14 cellular contexts compared by ENCODE assay signal in the genomic region with DNA sequence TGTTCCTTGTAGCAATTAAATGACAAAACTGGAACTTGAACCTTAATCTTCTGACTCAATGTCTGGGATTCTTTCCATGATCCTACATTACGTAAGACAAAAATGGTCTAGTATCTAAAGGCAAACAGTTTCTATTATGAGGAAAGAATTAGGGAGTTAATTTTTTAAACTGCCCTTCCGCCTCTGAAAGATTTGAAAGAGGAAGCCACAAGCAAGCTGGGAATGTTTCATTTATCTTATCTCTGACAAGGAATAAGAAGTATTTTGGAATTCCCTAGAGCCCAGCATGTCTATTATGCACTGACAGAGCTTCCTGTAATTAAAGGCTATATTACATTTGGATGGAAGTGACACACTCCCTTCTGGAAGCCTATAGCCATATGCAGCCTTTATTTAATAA.
DNase-seq lines count a peak whose midpoint lies in the region; ATAC-seq and TF ChIP-seq lines count a peak whose summit lies in the region.
"Had no signal": no experiment of that assay in that cellular context is flagged by ENCODE, and none has a peak within 500 bp of the region (broad histone marks: within the 10 kb centered on the region; RNA-seq: fewer than 3 reads in every experiment).

No MANE protein-coding gene starts in this region.

- H3K27ac Mint-ChIP-seq in stimulated activated memory B cell treated with anti-CD40 and anti-IgM and Interleukin-4, amounts not matched to agents 10 μg/mL and 1 μg/mL and 100 μg/mL, for 72 hours = no peak overlapping the region
- no peak overlapping the region for H3K27ac Mint-ChIP-seq in CD4-positive, alpha-beta T cell
- H3K27ac Mint-ChIP-seq in activated CD8-positive, alpha-beta T cell treated with anti-CD3 and anti-CD28 coated beads, Interleukin-2, amount 10 ng/mL, durations not matched to agents 7 days and 5 days = no peak overlapping the region
- H3K27ac Mint-ChIP-seq: CD4-positive, CD25-positive, alpha-beta regulatory T cell; type B pancreatic cell had no signal

- peak; percentile 47 for ATAC-seq in left lobe of liver
- ATAC-seq in stimulated activated memory B cell treated with anti-CD40 and anti-IgM and Interleukin-4, amounts not matched to agents 10 μg/mL and 1 μg/mL and 100 μg/mL, for 72 hours = no peak
- no peak for ATAC-seq in CD4-positive, alpha-beta T cell (ENCODE audit: poor library complexity)
- ATAC-seq in activated CD8-positive, alpha-beta T cell treated with anti-CD3 and anti-CD28 coated beads, Interleukin-2, amount 10 ng/mL, durations not matched to agents 7 days and 5 days = no peak

- H3K4me3 ChIP-seq in choroid plexus epithelial cell (ENCODE audit: low read depth, low read length) = no peak overlapping the region

- intact Hi-C loops in CD4-positive, alpha-beta T cell (cut with DNase I, micrococcal nuclease) = no loop called here

- H3K9me3 Mint-ChIP-seq in stimulated activated memory B cell treated with anti-CD40 and anti-IgM and Interleukin-4, amounts not matched to agents 10 μg/mL and 1 μg/mL and 100 μg/mL, for 72 hours = peaks cover 5% of the 10 kb centered on the region
- peaks cover 6% of the 10 kb centered on the region for H3K9me3 Mint-ChIP-seq in CD4-positive, alpha-beta T cell
- peaks cover 3% of the 10 kb centered on the region for H3K9me3 Mint-ChIP-seq in activated CD8-positive, alpha-beta T cell treated with anti-CD3 and anti-CD28 coated beads, Interleukin-2, amount 10 ng/mL, durations not matched to agents 7 days and 5 days (ENCODE audit: insufficient read depth)
- H3K9me3 Mint-ChIP-seq: type B pancreatic cell had no signal

- H3K27me3 Mint-ChIP-seq in stimulated activated memory B cell treated with anti-CD40 and anti-IgM and Interleukin-4, amounts not matched to agents 10 μg/mL and 1 μg/mL and 100 μg/mL, for 72 hours = no peaks in the 10 kb centered on the region
- H3K27me3 Mint-ChIP-seq in CD4-positive, alpha-beta T cell = no peaks in the 10 kb centered on the region
- H3K27me3 Mint-ChIP-seq in activated CD8-positive, alpha-beta T cell treated with anti-CD3 and anti-CD28 coated beads, Interleukin-2, amount 10 ng/mL, durations not matched to agents 7 days and 5 days (ENCODE audit: low read depth) = no peaks in the 10 kb centered on the region
- H3K27me3 Mint-ChIP-seq: CD4-positive, CD25-positive, alpha-beta regulatory T cell; type B pancreatic cell had no signal

- no peaks in the 10 kb centered on the region for H3K4me1 Mint-ChIP-seq in stimulated activated memory B cell treated with anti-CD40 and anti-IgM and Interleukin-4, amounts not matched to agents 10 μg/mL and 1 μg/mL and 100 μg/mL, for 72 hours
- H3K4me1 Mint-ChIP-seq in CD4-positive, alpha-beta T cell (ENCODE audit: low read depth) = no peaks in the 10 kb centered on the region
- no peaks in the 10 kb centered on the region for H3K4me1 Mint-ChIP-seq in activated CD8-positive, alpha-beta T cell treated with anti-CD3 and anti-CD28 coated beads, Interleukin-2, amount 10 ng/mL, durations not matched to agents 7 days and 5 days (ENCODE audit: low read depth)
- H3K4me1 Mint-ChIP-seq: CD4-positive, CD25-positive, alpha-beta regulatory T cell had no signal

- DNase-seq in AG08395 (ENCODE audit: low spot score) (peak; percentile 20), M059J (ENCODE audit: low read depth) (peak; percentile 89), choroid plexus epithelial cell (ENCODE audit: low read depth) (peak; percentile 74), left lobe of liver (ENCODE audit: low spot score) (no peak)
- no peak for DNase-seq in CD4-positive, alpha-beta T cell
- no peak for DNase-seq in activated CD8-positive, alpha-beta T cell treated with anti-CD3 and anti-CD28 coated beads, Interleukin-2, amount 10 ng/mL, durations not matched to agents 7 days and 5 days
- DNase-seq in activated CD4-positive, alpha-beta T cell treated with anti-CD3 and anti-CD28 coated beads for 48 hours = no peak
- DNase-seq: CD4-positive, CD25-positive, alpha-beta regulatory T cell; effector CD8-positive, alpha-beta T cell; islet precursor cell; NCI-H1436 treated with DMSO at 0.1 percent for 48 hours had no signal

- H3K27ac ChIP-seq in CD4-positive, alpha-beta T cell (ENCODE audit: low read depth, low read length) = no peak overlapping the region
- H3K27ac ChIP-seq: parathyroid adenoma had no signal

- POLR2A ChIA-PET in CD4-positive, alpha-beta T cell (lab: Charles Lee) = no interaction called here
- POLR2A ChIA-PET in activated CD8-positive, alpha-beta T cell treated with anti-CD3 and anti-CD28 coated beads, Interleukin-2, amount 10 ng/mL, durations not matched to agents 7 days and 5 days (lab: Charles Lee) = no interaction called here

- H3K36me3 Mint-ChIP-seq in stimulated activated memory B cell treated with anti-CD40 and anti-IgM and Interleukin-4, amounts not matched to agents 10 μg/mL and 1 μg/mL and 100 μg/mL, for 72 hours = no peaks in the 10 kb centered on the region
- H3K36me3 Mint-ChIP-seq in CD4-positive, alpha-beta T cell (ENCODE audit: low read depth) = no peaks in the 10 kb centered on the region
- H3K36me3 Mint-ChIP-seq in activated CD8-positive, alpha-beta T cell treated with anti-CD3 and anti-CD28 coated beads, Interleukin-2, amount 10 ng/mL, durations not matched to agents 7 days and 5 days (ENCODE audit: low read depth) = no peaks in the 10 kb centered on the region
- H3K36me3 Mint-ChIP-seq: CD4-positive, CD25-positive, alpha-beta regulatory T cell; type B pancreatic cell had no signal

- H3K9me3 ChIP-seq in CD4-positive, alpha-beta T cell (ENCODE audit: control insufficient read depth, low read length) = no peaks in the 10 kb centered on the region

- H3K4me3 Mint-ChIP-seq in stimulated activated memory B cell treated with anti-CD40 and anti-IgM and Interleukin-4, amounts not matched to agents 10 μg/mL and 1 μg/mL and 100 μg/mL, for 72 hours = no peak overlapping the region
- H3K4me3 Mint-ChIP-seq in CD4-positive, alpha-beta T cell = no peak overlapping the region
- H3K4me3 Mint-ChIP-seq in activated CD8-positive, alpha-beta T cell treated with anti-CD3 and anti-CD28 coated beads, Interleukin-2, amount 10 ng/mL, durations not matched to agents 7 days and 5 days = no peak overlapping the region
- H3K4me3 Mint-ChIP-seq: CD4-positive, CD25-positive, alpha-beta regulatory T cell; type B pancreatic cell had no signal

- no peaks in the 10 kb centered on the region for H3K27me3 ChIP-seq in CD4-positive, alpha-beta T cell (ENCODE audit: control insufficient read depth, insufficient read depth, low read length)

- no peak for TF ChIP-seq CTCF in choroid plexus epithelial cell (conservative IDR thresholded peaks at IDR 0.05; ENCODE audit: low read depth, low read length)
- TF ChIP-seq CTCF in CD4-positive, alpha-beta T cell (IDR thresholded peaks at IDR 0.05) = no peak

- CTCF ChIA-PET in CD4-positive, alpha-beta T cell (lab: Charles Lee) = no interaction called here
- CTCF ChIA-PET in activated CD8-positive, alpha-beta T cell treated with anti-CD3 and anti-CD28 coated beads, Interleukin-2, amount 10 ng/mL, durations not matched to agents 7 days and 5 days (lab: Charles Lee) = no interaction called here

Comparison
In these comparisons a context has a peak if more than half of its experiments do, and no peak if none do; other contexts are left out.
1. DNase-seq: peak in AG08395 (single experiment), M059J (single experiment) and choroid plexus epithelial cell (single experiment); none in left lobe of liver (single experiment), CD4-positive, alpha-beta T cell (0 of 10), activated CD8-positive, alpha-beta T cell treated with anti-CD3 and anti-CD28 coated beads, Interleukin-2, amount 10 ng/mL, durations not matched to agents 7 days and 5 days (single experiment) and activated CD4-positive, alpha-beta T cell treated with anti-CD3 and anti-CD28 coated beads for 48 hours (single experiment).